Comparison of ENCODE assay signal across 8 cellular contexts in the genomic region with DNA sequence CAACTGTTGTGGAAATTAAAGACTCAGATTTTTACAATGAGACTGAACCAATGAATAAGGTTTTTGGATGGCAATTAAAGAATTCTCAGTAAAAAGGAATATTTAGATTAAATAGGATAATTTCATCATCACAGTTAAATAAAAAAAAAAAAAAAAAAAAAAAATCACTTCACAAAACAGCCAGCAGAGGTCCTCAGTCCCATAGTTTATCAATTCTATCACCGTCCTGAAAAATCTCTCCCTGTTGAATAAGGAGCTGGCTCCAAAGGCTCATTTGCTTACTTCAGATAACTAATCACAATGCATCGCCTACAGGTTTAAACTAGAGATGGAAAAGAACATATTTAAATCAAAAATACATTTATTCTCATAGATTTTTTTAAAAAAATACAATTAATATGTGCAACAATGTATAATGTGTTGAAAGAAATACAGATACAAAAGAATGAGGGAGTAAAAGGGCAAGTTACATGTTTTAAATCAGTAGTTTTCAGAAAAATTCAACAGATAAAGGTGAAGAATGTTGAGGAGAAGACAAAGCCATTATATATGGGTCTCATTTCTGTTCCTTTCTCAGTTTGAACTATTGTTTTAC.
DNase-seq lines count a peak whose midpoint lies in the region; ATAC-seq, FAIRE-seq and TF ChIP-seq lines count a peak whose summit lies in the region.

No MANE protein-coding gene starts in this region.

- no peak overlapping the region for H3K23ac ChIP-seq in IMR-90 (ENCODE audit: low read depth, low read length)

- no peak overlapping the region for H3K14ac ChIP-seq in IMR-90 (replicated peaks; ENCODE audit: low read depth, low read length)

- H2AK9ac ChIP-seq in IMR-90 (replicated peaks; ENCODE audit: low read depth, low read length, poor library complexity), result no peak overlapping the region

- peak; percentile 65 for TF ChIP-seq CTCF in IMR-90 (conservative IDR thresholded peaks at IDR 0.05; ENCODE audit: low read depth, low read length)
- peak; percentile 68; the same call in 1 of the 2 replicates for TF ChIP-seq CTCF in Panc1 (IDR thresholded peaks at IDR 0.05)

- no peaks in the 10 kb centered on the region for H4K20me1 ChIP-seq in IMR-90 (ENCODE audit: insufficient read depth, low read length)

- CTCF ChIA-PET in IMR-90 (lab: Yijun Ruan, JAX) (interaction anchor here (0.6 to 1.3 kb wide), 7 partner anchors 13 to 1925 kb away, joined by 4 to 12 read pairs (median 6); no protein-coding TSS in a partner anchor), Panc1 (lab: Charles Lee) (interaction anchor here (0.6 to 0.7 kb wide), 6 partner anchors 11 to 1371 kb away, joined by 3 to 12 read pairs (median 6); no protein-coding TSS in a partner anchor)

- ATAC-seq in IMR-90 (ENCODE audit: low read depth), result peak; percentile 59; the same call in 1 of the 2 replicates
- no peak for ATAC-seq in Panc1
- ATAC-seq in HG02973 (IDR thresholded peaks at IDR 0.05; ENCODE audit: unreplicated experiment), result no peak
- ATAC-seq in HG03439 (IDR thresholded peaks at IDR 0.05; ENCODE audit: unreplicated experiment), result no peak

- TF ChIP-seq POLR2A in IMR-90 (IDR thresholded peaks at IDR 0.05; ENCODE audit: low read depth, low read length) (no peak), erythroblast (IDR thresholded peaks at IDR 0.05; ENCODE audit: low read length) (no peak)

- no peaks in the 10 kb centered on the region for H3K79me1 ChIP-seq in IMR-90 (ENCODE audit: low read depth in 1 of 2, low read length in 2 of 2)

- no peak overlapping the region for H3K4ac ChIP-seq in IMR-90 (ENCODE audit: low read depth, low read length)

- no peak overlapping the region for H3K4me2 ChIP-seq in IMR-90 (ENCODE audit: low read depth, low read length)

- no peak overlapping the region for H2BK15ac ChIP-seq in IMR-90 (ENCODE audit: low read depth, low read length)

- H3K36me3 ChIP-seq in IMR-90 (ENCODE audit: control insufficient read depth, insufficient read depth, low read length) (no peaks in the 10 kb centered on the region), Panc1 (ENCODE audit: control insufficient read depth, insufficient read depth, low read length) (no peaks in the 10 kb centered on the region)

- no peak overlapping the region for H2AFZ ChIP-seq in IMR-90 (replicated peaks; ENCODE audit: low read length, poor library complexity)

- H3K56ac ChIP-seq in IMR-90 (ENCODE audit: extremely low read depth, insufficient read depth, low read length), result no peak overlapping the region

- no peak overlapping the region for H2BK120ac ChIP-seq in IMR-90 (ENCODE audit: low read depth, low read length)

- POLR2A ChIA-PET in IMR-90 (lab: Charles Lee; ENCODE audit: unreplicated experiment) (interaction anchor here (0.6 kb wide), 1 partner anchor 66 kb away, joined by 12 read pairs; no protein-coding TSS in a partner anchor), Panc1 (lab: Charles Lee) (interaction anchor here (0.7 kb wide), 1 partner anchor 645 kb away, joined by 16 read pairs; no protein-coding TSS in a partner anchor)

- intact Hi-C loops in IMR-90 (cut with micrococcal nuclease) (no loop called here), Panc1 (cut with micrococcal nuclease; ENCODE audit: unreplicated experiment) (no loop called here)

- dilution Hi-C loops in IMR-90 (cut with HindIII; ENCODE audit: low sequenced_read_pairs, unreplicated experiment), result no loop called here

- in situ Hi-C loops in IMR-90 (cut with MboI; ENCODE audit: low sequenced_read_pairs), result no loop called here
- in situ Hi-C loops in Panc1 (cut with HindIII; ENCODE audit: low pct_unique_long_range_greater_than_20kb, low sequenced_read_pairs), result no loop called here

- WGBS in IMR-90 (ENCODE audit: extremely low coverage in 2 of 2, insufficient read length in 1 of 2), 2 experiments, result no CpG with 5 or more reads among the region's 2 CpGs

- DNase-seq in IMR-90 (peak; percentile 30), Panc1 (ENCODE audit: low read depth, low spot score) (peak; percentile 20), erythroblast (lab: John Stamatoyannopoulos, UW) (peak; percentile 44 to 68), pons (ENCODE audit: low spot score) (peak; percentile 52)
- no peak for DNase-seq in activated CD4-positive, alpha-beta T cell treated with anti-CD3 and anti-CD28 coated beads for 48 hours

- no peak overlapping the region for H4K5ac ChIP-seq in IMR-90 (ENCODE audit: low read depth, low read length)

- H4K8ac ChIP-seq in IMR-90 (ENCODE audit: low read depth in 2 of 2, low read length in 2 of 2), result no peak overlapping the region

- no peak overlapping the region for H3K18ac ChIP-seq in IMR-90 (ENCODE audit: low read depth, low read length)

- H3K27me3 ChIP-seq in IMR-90 (ENCODE audit: control insufficient read depth, insufficient read depth, low read length) (no peaks in the 10 kb centered on the region), Panc1 (ENCODE audit: control insufficient read depth, insufficient read depth, low read length) (no peaks in the 10 kb centered on the region)

- no TSS peak for BruUV-seq in IMR-90 (replicated peaks; lab: Mats Ljungman, UMichigan)
- no TSS peak for BruUV-seq in Panc1 (replicated peaks; lab: Mats Ljungman, UMichigan)

- no peak overlapping the region for H2AK5ac ChIP-seq in IMR-90 (ENCODE audit: low read depth, low read length)

- peak; percentile 60 for TF ChIP-seq RAD21 in IMR-90 (IDR thresholded peaks at IDR 0.05; ENCODE audit: low read length)

- no peak overlapping the region for H3K27ac ChIP-seq in IMR-90 (ENCODE audit: insufficient read depth, low read length)
- no peak overlapping the region for H3K27ac ChIP-seq in Panc1 (ENCODE audit: low read length)

- H3K9ac ChIP-seq in IMR-90 (ENCODE audit: low read depth, low read length), result no peak overlapping the region

- no peak overlapping the region for H4K91ac ChIP-seq in IMR-90 (ENCODE audit: insufficient read depth, low read depth, low read length)

- no peak overlapping the region for H2BK20ac ChIP-seq in IMR-90 (ENCODE audit: low read depth, low read length)

- H3K9me1 ChIP-seq in IMR-90 (ENCODE audit: insufficient read depth, low read length), result no peaks in the 10 kb centered on the region

- H3K9me3 ChIP-seq in IMR-90 (ENCODE audit: control insufficient read depth, insufficient read depth, low read length) (no peaks in the 10 kb centered on the region), Panc1 (ENCODE audit: control insufficient read depth, insufficient read depth, low read depth, low read length) (no peaks in the 10 kb centered on the region)

- no peak overlapping the region for H2BK5ac ChIP-seq in IMR-90 (ENCODE audit: low read depth, low read length, poor library complexity, severe bottlenecking)

- peak; percentile 96 for FAIRE-seq in G401.6 (lab: Jason Lieb, UNC)

- H3K4me1 ChIP-seq in IMR-90 (ENCODE audit: control insufficient read depth, insufficient read depth, low read length) (no peaks in the 10 kb centered on the region), Panc1 (ENCODE audit: control insufficient read depth, insufficient read depth, low read length) (no peaks in the 10 kb centered on the region)

- H3K4me3 ChIP-seq in IMR-90 (ENCODE audit: insufficient read depth, low read depth, low read length), result no peak overlapping the region
- no peak overlapping the region for H3K4me3 ChIP-seq in Panc1 (ENCODE audit: low read depth in 2 of 2, low read length in 2 of 2)

TF ChIP-seq in IMR-90, 13 proteins besides CTCF, POLR2A, EP300 and RAD21:
- TF ChIP-seq MAFK (IDR thresholded peaks at IDR 0.05; ENCODE audit: low read depth, low read length), result no peak
- no peak for TF ChIP-seq BHLHE40 (IDR thresholded peaks at IDR 0.05; ENCODE audit: low read depth, low read length)
- peak; percentile 38; the same call in 1 of the 2 replicates for TF ChIP-seq CEBPB (IDR thresholded peaks at IDR 0.05; ENCODE audit: low read depth, low read length)
- TF ChIP-seq SMC3 (IDR thresholded peaks at IDR 0.05; ENCODE audit: low read depth, low read length), result peak; percentile 48
- TF ChIP-seq CHD1 (IDR thresholded peaks at IDR 0.05; ENCODE audit: low read depth, low read length), result no peak
